11 cellular contexts compared by ENCODE assay signal in genomic region chr10:112958275-112958995, GRCh38. TPM values are rescaled to one million over a fixed set of nuclear protein-coding genes. Genes with fewer than 3 reads are reported as not detected.
A peak's percentile ranks its signal among the peaks of the same experiment; 100 is the strongest.
DNase-seq lines count a peak whose midpoint lies in the region; ATAC-seq, FAIRE-seq and TF ChIP-seq lines count a peak whose summit lies in the region.
"Had no signal": no experiment of that assay in that cellular context is flagged by ENCODE, and none has a peak within 500 bp of the region (broad histone marks: within the 10 kb centered on the region; RNA-seq: fewer than 3 reads in every experiment).

No MANE protein-coding gene starts in this region.

- peak in 1 of 2 experiments; percentile 90; a peak in 2 of 4 replicates for TF ChIP-seq EP300 in SK-N-SH (IDR thresholded peaks at IDR 0.05; ENCODE audit: borderline replicate concordance in 1 of 2, low read depth in 1 of 2, low read length in 1 of 2)

- H3K4me1 Mint-ChIP-seq in CD4-positive, alpha-beta T cell (ENCODE audit: low read depth): peaks cover 11% of the 10 kb centered on the region

- H3K36me3 Mint-ChIP-seq in CD4-positive, alpha-beta T cell (ENCODE audit: low read depth): no peaks in the 10 kb centered on the region

- H3K9ac ChIP-seq in GM23248: peak overlapping the region; percentile 96
- peak overlapping the region; percentile 58; the same call in 1 of the 2 replicates for H3K9ac ChIP-seq in SK-N-SH
- H3K9ac ChIP-seq in kidney (ENCODE audit: low read length in 2 of 2): no peak overlapping the region

- TF ChIP-seq RAD21 in SK-N-SH (IDR thresholded peaks at IDR 0.05; ENCODE audit: low read length): no peak

- in situ Hi-C loops in GM23248 (cut with MboI): loop anchor here (10.0 to 25.0 kb wide), 3 partner anchors 166 to 429 kb away; no protein-coding TSS in a partner anchor

- CTCF ChIA-PET in SK-N-SH (lab: Yijun Ruan, JAX): interaction anchor here (1.0 kb wide), 1 partner anchor 14 kb away, joined by 4 read pairs; no protein-coding TSS in a partner anchor
- CTCF ChIA-PET in CD4-positive, alpha-beta T cell (lab: Charles Lee): no interaction called here

- H3K27ac ChIP-seq in GM23248 (peak overlapping the region; percentile 92), SK-N-SH (ENCODE audit: low read depth in 2 of 2, low read length in 1 of 2) (peak overlapping the region; percentile 85 to 93; a peak in 3 of 4 replicates), foreskin keratinocyte (peak overlapping the region; percentile 58), kidney (ENCODE audit: low read depth in 2 of 2, low read length in 2 of 2) (no peak overlapping the region)
- no peak overlapping the region for H3K27ac ChIP-seq in CD4-positive, alpha-beta T cell (ENCODE audit: low read depth, low read length)

- peak; percentile 50 for ATAC-seq in foreskin keratinocyte
- ATAC-seq in CD4-positive, alpha-beta T cell (ENCODE audit: poor library complexity): no peak
- ATAC-seq: sciatic nerve had no signal

- peaks cover 91% of the 10 kb centered on the region for H3K79me2 ChIP-seq in GM23248 (ENCODE audit: insufficient read depth)
- peaks cover 91% of the 10 kb centered on the region for H3K79me2 ChIP-seq in SK-N-SH (ENCODE audit: insufficient read depth)

- H3K27me3 Mint-ChIP-seq in CD4-positive, alpha-beta T cell: peaks cover 50% of the 10 kb centered on the region

- H3K4me2 ChIP-seq in GM23248 (ENCODE audit: unreplicated experiment) (peak overlapping the region; percentile 98), SK-N-SH (peak overlapping the region; percentile 73)

- H3K4me3 Mint-ChIP-seq in CD4-positive, alpha-beta T cell: no peak overlapping the region

- H3F3A ChIP-seq in GM23248 (ENCODE audit: insufficient read depth) (peaks cover 63% of the 10 kb centered on the region), SK-N-SH (replicated peaks; ENCODE audit: insufficient read depth) (peaks cover 60% of the 10 kb centered on the region)

- TF ChIP-seq CTCF in SK-N-SH (IDR thresholded peaks at IDR 0.05) (no peak), foreskin keratinocyte (conservative IDR thresholded peaks at IDR 0.05) (no peak), kidney (IDR thresholded peaks at IDR 0.05; ENCODE audit: borderline replicate concordance, extremely low read depth, insufficient read depth) (no peak)
- TF ChIP-seq CTCF in CD4-positive, alpha-beta T cell (IDR thresholded peaks at IDR 0.05): no peak

- H3K4me1 ChIP-seq in GM23248 (ENCODE audit: insufficient read depth): peaks cover 75% of the 10 kb centered on the region
- peaks cover 23 to 67% of the 10 kb centered on the region in 2 experiments for H3K4me1 ChIP-seq in SK-N-SH (ENCODE audit: control insufficient read depth in 1 of 2, insufficient read depth in 2 of 2, low read depth in 1 of 2, low read length in 1 of 2)
- H3K4me1 ChIP-seq in foreskin keratinocyte: peaks cover 58% of the 10 kb centered on the region
- H3K4me1 ChIP-seq in kidney (ENCODE audit: control insufficient read depth in 1 of 2, insufficient read depth in 1 of 2, low read depth in 1 of 2, low read length in 2 of 2): peaks cover 22 to 27% of the 10 kb centered on the region in 2 donors

- peak overlapping the region; percentile 88 for H3K4me3 ChIP-seq in GM23248
- H3K4me3 ChIP-seq in SK-N-SH (ENCODE audit: low read depth in 2 of 2, low read length in 1 of 2): peak overlapping the region; percentile 7 to 20; a peak in 2 of 4 replicates
- no peak overlapping the region for H3K4me3 ChIP-seq in kidney (ENCODE audit: low read length in 2 of 2)

- H3K9me3 Mint-ChIP-seq in CD4-positive, alpha-beta T cell: no peaks in the 10 kb centered on the region

- POLR2A ChIA-PET in SK-N-SH (lab: Yijun Ruan, JAX): no interaction called here
- POLR2A ChIA-PET in CD4-positive, alpha-beta T cell (lab: Charles Lee): no interaction called here

- peak; percentile 94 for DNase-seq in GM23248
- no peak for DNase-seq in SK-N-SH
- peak in 1 of 2 donors; percentile 75 for DNase-seq in foreskin keratinocyte
- peak; percentile 61 for DNase-seq in smooth muscle cell of the brain vasculature (ENCODE audit: low read depth, low spot score)
- no peak for DNase-seq in NCI-H82 (lab: John Stamatoyannopoulos, UW)
- DNase-seq in NCI-H1930 (lab: John Stamatoyannopoulos, UW): no peak
- DNase-seq in kidney: no peak
- DNase-seq in CD4-positive, alpha-beta T cell: no peak
- DNase-seq: effector CD4-positive, alpha-beta T cell; NCI-H748 treated with DMSO at 0.1 percent for 48 hours had no signal

- H3K9me3 ChIP-seq in GM23248 (ENCODE audit: low read depth) (no peaks in the 10 kb centered on the region), SK-N-SH (no peaks in the 10 kb centered on the region), kidney (ENCODE audit: control insufficient read depth in 1 of 2, low read length in 2 of 2) (no peaks in the 10 kb centered on the region)
- no peaks in the 10 kb centered on the region for H3K9me3 ChIP-seq in CD4-positive, alpha-beta T cell (ENCODE audit: control insufficient read depth, low read length)

- H3K27me3 ChIP-seq in GM23248 (replicated peaks; ENCODE audit: insufficient read depth): no peaks in the 10 kb centered on the region
- H3K27me3 ChIP-seq in SK-N-SH (ENCODE audit: insufficient read depth): no peaks in the 10 kb centered on the region
- no peaks in the 10 kb centered on the region for H3K27me3 ChIP-seq in foreskin keratinocyte
- peaks cover 28% of the 10 kb centered on the region for H3K27me3 ChIP-seq in CD4-positive, alpha-beta T cell (ENCODE audit: control insufficient read depth, insufficient read depth, low read length)

- FAIRE-seq in kidney (lab: Jason Lieb, UNC): no peak

- H3K9me2 ChIP-seq in GM23248 (ENCODE audit: insufficient read depth) (no peaks in the 10 kb centered on the region), SK-N-SH (no peaks in the 10 kb centered on the region)

- whole genome bisulfite sequencing in GM23248 (ENCODE audit: low coverage in 1 of 2, low lambda C conversion rate in 2 of 2, missing lambda C conversion rate in 2 of 2), 2 experiments: 1% methylated on average over 8 of the region's 8 CpGs
- WGBS in SK-N-SH (ENCODE audit: low lambda C conversion rate): 22% methylated on average over 8 of the region's 8 CpGs

- H4K20me1 ChIP-seq in GM23248 (ENCODE audit: insufficient read depth): no peaks in the 10 kb centered on the region
- H4K20me1 ChIP-seq in SK-N-SH (ENCODE audit: insufficient read depth): no peaks in the 10 kb centered on the region

- no peak overlapping the region for H3K27ac Mint-ChIP-seq in CD4-positive, alpha-beta T cell

- H3K36me3 ChIP-seq in GM23248 (ENCODE audit: low read depth) (no peaks in the 10 kb centered on the region; the same call in 1 of the 2 replicates), SK-N-SH (replicated peaks in 1 of 2; ENCODE audit: control insufficient read depth in 1 of 2, insufficient read depth in 2 of 2, low read length in 1 of 2) (peaks cover 0 to 2% of the 10 kb centered on the region in 2 experiments), kidney (ENCODE audit: control insufficient read depth in 1 of 2, insufficient read depth in 2 of 2, low read length in 2 of 2) (no peaks in the 10 kb centered on the region)

- intact Hi-C loops in kidney (cut with DNase I): no loop called here
- intact Hi-C loops in CD4-positive, alpha-beta T cell (cut with DNase I, micrococcal nuclease): no loop called here

- H2AFZ ChIP-seq in GM23248 (no peak overlapping the region), SK-N-SH (ENCODE audit: low read depth) (no peak overlapping the region)

TF ChIP-seq in SK-N-SH, 30 proteins besides CTCF, POLR2A, EP300 and RAD21 (continues in another document):
- TF ChIP-seq RCOR1 (IDR thresholded peaks at IDR 0.05; ENCODE audit: low read length) (no peak), RXRA (IDR thresholded peaks at IDR 0.05; ENCODE audit: borderline replicate concordance, low read depth) (peak; percentile 7; the same call in 1 of the 2 replicates), EZH2phosphoT487 (IDR thresholded peaks at IDR 0.05; ENCODE audit: borderline replicate concordance, low read depth) (no peak), USF2 (IDR thresholded peaks at IDR 0.05; ENCODE audit: borderline replicate concordance, low read depth, low read length) (no peak), FOSL2 (IDR thresholded peaks at IDR 0.05; ENCODE audit: borderline replicate concordance, low read depth) (peak; percentile 85; the same call in 1 of the 2 replicates), MEF2A (IDR thresholded peaks at IDR 0.05; ENCODE audit: borderline replicate concordance, low read depth) (no peak), ELF1 (IDR thresholded peaks at IDR 0.05) (no peak), FOXJ3 (CRISPR knock-in tag; IDR thresholded peaks at IDR 0.05) (no peak)
- TF ChIP-seq, protein P1, sequence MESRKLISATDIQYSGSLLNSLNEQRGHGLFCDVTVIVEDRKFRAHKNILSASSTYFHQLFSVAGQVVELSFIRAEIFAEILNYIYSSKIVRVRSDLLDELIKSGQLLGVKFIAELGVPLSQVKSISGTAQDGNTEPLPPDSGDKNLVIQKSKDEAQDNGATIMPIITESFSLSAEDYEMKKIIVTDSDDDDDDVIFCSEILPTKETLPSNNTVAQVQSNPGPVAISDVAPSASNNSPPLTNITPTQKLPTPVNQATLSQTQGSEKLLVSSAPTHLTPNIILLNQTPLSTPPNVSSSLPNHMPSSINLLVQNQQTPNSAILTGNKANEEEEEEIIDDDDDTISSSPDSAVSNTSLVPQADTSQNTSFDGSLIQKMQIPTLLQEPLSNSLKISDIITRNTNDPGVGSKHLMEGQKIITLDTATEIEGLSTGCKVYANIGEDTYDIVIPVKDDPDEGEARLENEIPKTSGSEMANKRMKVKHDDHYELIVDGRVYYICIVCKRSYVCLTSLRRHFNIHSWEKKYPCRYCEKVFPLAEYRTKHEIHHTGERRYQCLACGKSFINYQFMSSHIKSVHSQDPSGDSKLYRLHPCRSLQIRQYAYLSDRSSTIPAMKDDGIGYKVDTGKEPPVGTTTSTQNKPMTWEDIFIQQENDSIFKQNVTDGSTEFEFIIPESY (IDR thresholded peaks at IDR 0.05; ENCODE audit: borderline replicate concordance, low read depth): no peak

RNA-seq across cellular contexts. Expression of gene TCF7L2, which starts 8.4 kb away (rescaled TPM):
- total RNA-seq in GM23248 (2014; rRNA removed; shearing (Covaris generic)): 4.2 and 6.2 TPM in 2 replicates
- polyA plus RNA-seq in GM23248 (2016; fragmentation: Nextera tagmentation; extraction: Ambion mirVana): 18.2 and 19.3 TPM in 2 replicates
- 5.8 and 10.2 TPM in 2 replicates for polyA plus RNA-seq in SK-N-SH (2012; rRNA removed)
- 6.9 and 8.6 TPM in 2 replicates for polyA plus RNA-seq in SK-N-SH (2012; cell fraction: cytosol; rRNA removed)
- polyA plus RNA-seq in SK-N-SH (2012; cell fraction: nucleus; rRNA removed): 20.2 and 22.4 TPM in 2 replicates
- total RNA-seq in foreskin keratinocyte: 4.7 and 5.1 TPM in 2 replicates
- 2.4 and 2.6 TPM in 2 replicates for polyA plus RNA-seq in foreskin keratinocyte
- 32.4 TPM for total RNA-seq in kidney
- 6.5 TPM for polyA plus RNA-seq in kidney (ENCODE audit: insufficient read depth, low read depth, low replicate concordance)
- total RNA-seq in CD4-positive, alpha-beta T cell: 1 to 10 TPM; 4.2 to 4.4 TPM

Comparison
In these comparisons a context has a peak if more than half of its experiments do, and no peak if none do; other contexts are left out.
1. DNase-seq: peak in GM23248 (single experiment) and smooth muscle cell of the brain vasculature (single experiment); none in SK-N-SH (single experiment), NCI-H82 (single experiment), NCI-H1930 (0 of 2), kidney (single experiment) and CD4-positive, alpha-beta T cell (0 of 10).
2. H3K27ac ChIP-seq: peak in GM23248 (single experiment), SK-N-SH (2 of 2) and foreskin keratinocyte (single experiment); none in kidney (0 of 2) and CD4-positive, alpha-beta T cell (single experiment).
3. H3K4me3 ChIP-seq: peak in GM23248 (single experiment) and SK-N-SH (2 of 2); none in kidney (0 of 2).
4. H3K9ac ChIP-seq: peak in GM23248 (single experiment) and SK-N-SH (single experiment); none in kidney (0 of 2).